27 cellular contexts compared by ENCODE assay signal in genomic region chr1:174892016-174892415, GRCh38.
"Had no signal": no experiment of that assay in that cellular context is flagged by ENCODE, and none has a peak within 500 bp of the region (broad histone marks: within the 10 kb centered on the region; RNA-seq: fewer than 3 reads in every experiment).

No MANE protein-coding gene starts in this region.

- H3K36me3 ChIP-seq: breast epithelium, MG63 had no signal

- H3K27me3 ChIP-seq: breast epithelium, MG63 had no signal

- ATAC-seq: activated CD8-positive, alpha-beta T cell treated with anti-CD3 and anti-CD28 coated beads, Interleukin-2, amount 10 ng/mL, durations not matched to agents 7 days and 5 days; Panc1; T-helper 17 cell had no signal

- H3K27ac ChIP-seq: breast epithelium, RWPE1, VCaP had no signal

- DNase-seq: activated CD4-positive, alpha-beta T cell treated with anti-CD3 and anti-CD28 coated beads for 4 hours; activated CD4-positive, alpha-beta T cell treated with anti-CD3 and anti-CD28 coated beads, Interleukin-2, amount 50 U/mL, for 4 hours; activated CD8-positive, alpha-beta memory T cell treated with anti-CD3 and anti-CD28 coated beads, Interleukin-2, amount 50 U/mL, for 48 hours; activated CD8-positive, alpha-beta T cell treated with anti-CD3 and anti-CD28 coated beads, Interleukin-2, amount 10 ng/mL, durations not matched to agents 7 days and 5 days; activated naive CD4-positive, alpha-beta T cell; activated T-cell treated with anti-CD3 and anti-CD28 coated beads, Interleukin-2, amount 50 U/mL, for 1 hour; aorta; central memory CD4-positive, alpha-beta T cell; MG63; MV-4-11; NCI-H1092 treated with DMSO at 0.1 percent for 48 hours; NCI-H1417 treated with DMSO at 0.1 percent for 48 hours; NCI-H1694; NCI-H2029; NCI-H2107; NCI-H2171 treated with DMSO at 0.1 percent for 48 hours; NCI-H226; NCI-H526; NK-92 treated with Interleukin-12 subunit alpha and Interleukin-12 subunit beta, amount 100 ng/mL, for 24 hours; OCI-M1; SHP77 treated with DMSO at 0.1 percent for 48 hours; T-helper 17 cell; T-helper 9 cell had no signal

- H3K4me3 ChIP-seq: breast epithelium, MG63 had no signal

- H3K9me3 ChIP-seq: breast epithelium, MG63 had no signal

- H3K4me1 ChIP-seq: breast epithelium had no signal
